ENCODE assay signal across 1 cellular context in the genomic region with DNA sequence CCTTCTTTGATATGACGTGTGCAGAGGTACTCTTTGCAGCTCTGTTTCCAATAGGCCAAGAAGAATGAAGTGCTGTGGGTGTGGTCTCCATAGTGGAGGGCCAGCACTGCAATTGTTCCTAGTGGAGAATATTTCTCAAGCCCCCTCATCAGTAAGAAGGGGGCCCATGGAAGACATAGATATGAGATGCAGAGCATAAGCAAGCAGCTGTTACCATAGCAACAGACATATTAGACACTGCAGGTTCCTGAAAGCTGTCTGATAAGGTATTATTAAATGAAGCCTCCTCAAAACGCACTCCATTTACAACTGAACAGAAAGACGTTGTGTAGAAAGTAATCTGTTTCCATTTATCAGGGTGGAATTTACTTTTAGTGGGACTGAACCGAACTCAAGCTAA.
TF ChIP-seq lines count a peak whose summit lies in the region.

No MANE protein-coding gene starts in this region.

TF ChIP-seq in K562, 482 proteins besides CTCF, POLR2A, EP300 and RAD21 (continued from another document):
- no peak for TF ChIP-seq ZNF277 (CRISPR knock-in tag; IDR thresholded peaks at IDR 0.05; ENCODE audit: borderline replicate concordance)
